ENCODE assay signal across 16 cellular contexts in the genomic region with DNA sequence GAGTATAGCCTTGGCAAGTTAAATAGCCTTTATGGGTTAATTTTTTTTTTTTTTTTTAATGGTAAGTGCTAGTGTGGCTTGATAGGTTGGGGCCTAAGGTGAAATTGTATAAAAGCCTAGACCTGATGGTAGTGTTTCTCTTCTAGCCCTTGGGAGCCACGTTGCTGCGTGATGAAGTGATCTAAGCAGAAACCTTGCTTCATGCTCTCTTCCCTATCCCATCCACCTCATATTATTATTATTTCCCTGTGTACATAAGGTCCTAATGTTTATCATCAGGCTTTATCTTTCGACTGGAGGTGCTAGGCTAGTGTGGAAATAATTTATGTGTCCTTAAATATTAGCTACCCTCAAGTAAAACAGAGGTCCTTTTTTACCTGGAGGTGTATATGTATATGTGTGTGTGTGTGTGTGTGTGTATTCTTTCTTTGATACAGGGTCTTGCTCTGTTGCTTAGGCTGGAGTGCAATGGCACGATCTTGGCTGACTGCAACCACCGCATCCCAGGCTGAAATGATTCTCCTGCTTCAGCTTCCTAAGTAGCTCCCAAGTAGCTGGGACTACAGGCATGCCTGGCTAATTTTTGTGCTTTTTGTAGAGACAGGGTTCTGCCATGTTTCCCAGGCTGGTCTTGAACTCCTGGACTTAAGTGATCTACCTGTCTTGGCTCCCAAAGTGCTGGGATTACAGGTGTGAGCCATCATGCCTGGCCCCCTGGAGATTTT. TPM values are rescaled to one million over a fixed set of nuclear protein-coding genes. Genes with fewer than 3 reads are reported as not detected.
DNase-seq lines count a peak whose midpoint lies in the region; ATAC-seq, FAIRE-seq and TF ChIP-seq lines count a peak whose summit lies in the region.
"Had no signal": no experiment of that assay in that cellular context is flagged by ENCODE, and none has a peak within 500 bp of the region (broad histone marks: within the 10 kb centered on the region; RNA-seq: fewer than 3 reads in every experiment).

No MANE protein-coding gene starts in this region.

- H3K9me3 ChIP-seq in AG04450 (ENCODE audit: control insufficient read depth, insufficient read depth, low read length) (no peaks in the 10 kb centered on the region; the same call in 1 of the 2 replicates), mesenchymal stem cell (ENCODE audit: control insufficient read depth, low read length) (no peaks in the 10 kb centered on the region)

- H3K4me2 ChIP-seq in mesenchymal stem cell (ENCODE audit: low read length, poor library complexity, severe bottlenecking): peak overlapping the region; percentile 62

- peak overlapping the region; percentile 85 for H2BK5ac ChIP-seq in mesenchymal stem cell (ENCODE audit: low read depth, low read length, poor library complexity, severe bottlenecking)

- H3K4me3 ChIP-seq in AG04450 (ENCODE audit: low read depth, low read length) (peak overlapping the region; percentile 91), mesenchymal stem cell (ENCODE audit: insufficient read depth in 1 of 2, low read depth in 1 of 2, low read length in 2 of 2) (peak overlapping the region; percentile 50 to 92)

- H2BK12ac ChIP-seq in mesenchymal stem cell (ENCODE audit: low read length in 2 of 2): no peak overlapping the region

- H3K9ac ChIP-seq in mesenchymal stem cell (ENCODE audit: low read length): peak overlapping the region; percentile 93

- no peak overlapping the region for H4K8ac ChIP-seq in mesenchymal stem cell (ENCODE audit: low read length)

- H3K23ac ChIP-seq in mesenchymal stem cell (ENCODE audit: low read length in 2 of 2): no peak overlapping the region

- WGBS in mesenchymal stem cell: 96% methylated on average over 2 of the region's 5 CpGs

- peaks cover 6% of the 10 kb centered on the region for H3K4me1 ChIP-seq in mesenchymal stem cell (ENCODE audit: control insufficient read depth, insufficient read depth, low read depth, low read length)

- POLR2A ChIA-PET in AG04450 (lab: Yijun Ruan, JAX): interaction anchor here (0.7 kb wide), 1 partner anchor 795 kb away, joined by 3 read pairs; no protein-coding TSS in a partner anchor

- H3K27ac Mint-ChIP-seq in chondrocyte (ENCODE audit: unreplicated experiment): peak overlapping the region; percentile 56
- H3K27ac Mint-ChIP-seq: activated CD4-positive, alpha-beta T cell treated with anti-CD3 and anti-CD28 coated beads, Interleukin-2, amount 10 ng/mL, durations not matched to agents 24 days and 14 days; CD14-positive monocyte had no signal

- DNase-seq in AG04450 (ENCODE audit: low read depth, low spot score) (no peak), LHCN-M2 (ENCODE audit: low read depth) (peak; percentile 45), chondrocyte (ENCODE audit: low spot score) (no peak), mesenchymal stem cell (no peak), H54 (ENCODE audit: insufficient read length, low spot score) (no peak), NCI-H2081 (lab: John Stamatoyannopoulos, UW) (no peak)
- DNase-seq: activated CD4-positive, alpha-beta T cell treated with anti-CD3 and anti-CD28 coated beads, Interleukin-2, amount 10 ng/mL, durations not matched to agents 24 days and 14 days; activated gamma-delta T cell; cerebellar nuclear complex; GOT3; NCI-H1092 treated with DMSO at 0.1 percent for 48 hours had no signal

- H2AK5ac ChIP-seq in mesenchymal stem cell (ENCODE audit: low read length, severe bottlenecking): peak overlapping the region; percentile 82

- no peak overlapping the region for H2BK120ac ChIP-seq in mesenchymal stem cell (ENCODE audit: low read depth, low read length)

- CTCF ChIA-PET in AG04450 (lab: Charles Lee): interaction anchor here (1.1 kb wide), 1 partner anchor 174 kb away, joined by 5 read pairs; no protein-coding TSS in a partner anchor

- H3K27ac ChIP-seq in AG04450 (ENCODE audit: low read depth, low read length): peak overlapping the region; percentile 75
- peak overlapping the region; percentile 93 for H3K27ac ChIP-seq in mesenchymal stem cell (ENCODE audit: low read length, poor library complexity, severe bottlenecking)

- H3K27me3 Mint-ChIP-seq in chondrocyte (ENCODE audit: low read depth): no peaks in the 10 kb centered on the region
- H3K27me3 Mint-ChIP-seq: activated CD4-positive, alpha-beta T cell treated with anti-CD3 and anti-CD28 coated beads, Interleukin-2, amount 10 ng/mL, durations not matched to agents 24 days and 14 days had no signal

- H4K91ac ChIP-seq in mesenchymal stem cell (ENCODE audit: low read length): no peak overlapping the region

- no peaks in the 10 kb centered on the region for H3K27me3 ChIP-seq in AG04450 (ENCODE audit: control insufficient read depth, insufficient read depth, low read length)
- H3K27me3 ChIP-seq in mesenchymal stem cell (ENCODE audit: control insufficient read depth in 1 of 2, insufficient read depth in 1 of 2, low read length in 2 of 2): no peaks in the 10 kb centered on the region

- no peaks in the 10 kb centered on the region for H3K36me3 Mint-ChIP-seq in chondrocyte (ENCODE audit: low read depth)
- H3K36me3 Mint-ChIP-seq: CD14-positive monocyte had no signal

- no peak overlapping the region for H3K4ac ChIP-seq in mesenchymal stem cell (ENCODE audit: low read depth in 1 of 2, low read length in 2 of 2)

- H3K18ac ChIP-seq in mesenchymal stem cell (ENCODE audit: low read depth in 1 of 2, low read length in 2 of 2): no peak overlapping the region

- H3K4me1 Mint-ChIP-seq in chondrocyte (ENCODE audit: low read depth): peaks cover 22% of the 10 kb centered on the region

- H3K14ac ChIP-seq in mesenchymal stem cell (ENCODE audit: low read length in 2 of 2): no peak overlapping the region

- H3K79me1 ChIP-seq in mesenchymal stem cell (replicated peaks; ENCODE audit: low read length, poor library complexity, severe bottlenecking): no peaks in the 10 kb centered on the region

- no peak for FAIRE-seq in H54 (lab: Jason Lieb, UNC)
- FAIRE-seq: frontal cortex, HTR-8/SVneo had no signal

- TF ChIP-seq CTCF in AG04450 (IDR thresholded peaks at IDR 0.05; ENCODE audit: low read depth, low read length) (no peak), chondrocyte (IDR thresholded peaks at IDR 0.05) (no peak)

- H2BK15ac ChIP-seq in mesenchymal stem cell (ENCODE audit: low read depth, poor library complexity, severe bottlenecking): no peak overlapping the region

- no peak for ATAC-seq in HG03354 (IDR thresholded peaks at IDR 0.05; ENCODE audit: poor library complexity, severe bottlenecking, unreplicated experiment)
- no peak for ATAC-seq in HG02759 (IDR thresholded peaks at IDR 0.05; ENCODE audit: unreplicated experiment)

- no peak overlapping the region for H3K4me3 Mint-ChIP-seq in chondrocyte (ENCODE audit: unreplicated experiment)
- H3K4me3 Mint-ChIP-seq: activated CD4-positive, alpha-beta T cell treated with anti-CD3 and anti-CD28 coated beads, Interleukin-2, amount 10 ng/mL, durations not matched to agents 24 days and 14 days; CD14-positive monocyte had no signal

- H3K9me3 Mint-ChIP-seq in chondrocyte (ENCODE audit: low read depth): no peaks in the 10 kb centered on the region
- H3K9me3 Mint-ChIP-seq: activated CD4-positive, alpha-beta T cell treated with anti-CD3 and anti-CD28 coated beads, Interleukin-2, amount 10 ng/mL, durations not matched to agents 24 days and 14 days; CD14-positive monocyte had no signal

- H2AFZ ChIP-seq in mesenchymal stem cell (ENCODE audit: low read depth, low read length): no peak overlapping the region

- no peak for TF ChIP-seq POLR2A in H54 (IDR thresholded peaks at IDR 0.05; ENCODE audit: low read depth, low read length)

- peaks cover 0 to 4% of the 10 kb centered on the region in 2 experiments for H3K36me3 ChIP-seq in mesenchymal stem cell (ENCODE audit: control insufficient read depth in 1 of 2, insufficient read depth in 2 of 2, low read depth in 1 of 2, low read length in 2 of 2)

RNA-seq across cellular contexts. Expression of a gene that starts 3.6 kb away (rescaled TPM):
- polyA plus RNA-seq in AG04450 (2011; rRNA removed): 103 and 149 TPM in 2 replicates
- polyA minus RNA-seq in AG04450 (2011; rRNA and poly(A)+ RNA removed): 91.2 and 116 TPM in 2 replicates
- 161 and 172 TPM in 2 replicates for total RNA-seq in LHCN-M2 (2014; rRNA removed)
- polyA plus RNA-seq in LHCN-M2 (2012): 66.9 TPM
- total RNA-seq in chondrocyte: 17.1 to 31.3 TPM (median 30.9 TPM) in 3 replicates
- polyA plus RNA-seq in mesenchymal stem cell (2013, experiment 1 of 2): 44.2 TPM
- 45.8 TPM for polyA plus RNA-seq in mesenchymal stem cell (2013, experiment 2 of 2)
